18 cellular contexts compared by ENCODE assay signal in genomic region chr12:7609051-7609450, GRCh38. TPM values are rescaled to one million over a fixed set of nuclear protein-coding genes. Genes with fewer than 3 reads are reported as not detected.
DNase-seq lines count a peak whose midpoint lies in the region; FAIRE-seq and TF ChIP-seq lines count a peak whose summit lies in the region.
"Had no signal": no experiment of that assay in that cellular context is flagged by ENCODE, and none has a peak within 500 bp of the region (broad histone marks: within the 10 kb centered on the region; RNA-seq: fewer than 3 reads in every experiment).

No MANE protein-coding gene starts in this region.

- H3K36me3 Mint-ChIP-seq in activated naive CD4-positive, alpha-beta T cell treated with anti-CD3 and anti-CD28 coated beads, Interleukin-2, amount 50 U/mL, for 24 hours: peaks cover 2% of the 10 kb centered on the region

- peaks cover 6% of the 10 kb centered on the region; the same call in 1 of the 2 replicates for H3K27me3 ChIP-seq in GM23248 (replicated peaks; ENCODE audit: insufficient read depth)
- no peaks in the 10 kb centered on the region for H3K27me3 ChIP-seq in PC-9 (ENCODE audit: insufficient read depth, low read depth)

- no TSS peak for BruUV-seq in PC-9 (replicated peaks; lab: Mats Ljungman, UMichigan)

- 11 to 33% methylated on average over 1 of the region's 1 CpG for WGBS in GM23248 (ENCODE audit: low coverage in 1 of 2, low lambda C conversion rate in 2 of 2, missing lambda C conversion rate in 2 of 2), 2 experiments

- FAIRE-seq in kidney (lab: Jason Lieb, UNC): no peak
- FAIRE-seq: A549, H54, HTR-8/SVneo had no signal

- no peaks in the 10 kb centered on the region for H4K20me1 ChIP-seq in GM23248 (ENCODE audit: insufficient read depth)
- no peaks in the 10 kb centered on the region for H4K20me1 ChIP-seq in PC-9 (ENCODE audit: insufficient read depth)

- intact Hi-C loops in PC-9 (cut with micrococcal nuclease; ENCODE audit: unreplicated experiment): no loop called here
- intact Hi-C loops in kidney (cut with DNase I): no loop called here
- intact Hi-C loops in posterior cingulate gyrus (cut with DNase I): no loop called here

- peaks cover 4% of the 10 kb centered on the region for H3K4me1 Mint-ChIP-seq in activated naive CD4-positive, alpha-beta T cell treated with anti-CD3 and anti-CD28 coated beads, Interleukin-2, amount 50 U/mL, for 24 hours

- 0 out of 2 replicates have a peak overlapping the region, but pooled peaks have one; percentile 26 for H3K27ac ChIP-seq in GM23248
- H3K27ac ChIP-seq in PC-9: no peak overlapping the region
- no peak overlapping the region for H3K27ac ChIP-seq in kidney (ENCODE audit: low read depth in 2 of 2, low read length in 2 of 2)
- H3K27ac ChIP-seq: A549 had no signal

- H3K9ac ChIP-seq in GM23248: no peak overlapping the region; the same call in 1 of the 2 replicates
- no peak overlapping the region for H3K9ac ChIP-seq in kidney (ENCODE audit: low read length in 2 of 2)

- H2AFZ ChIP-seq in GM23248 (peak overlapping the region; percentile 87), PC-9 (no peak overlapping the region)

- no peak for TF ChIP-seq CTCF in PC-9 (conservative IDR thresholded peaks at IDR 0.05)
- no peak for TF ChIP-seq CTCF in kidney (IDR thresholded peaks at IDR 0.05; ENCODE audit: borderline replicate concordance, extremely low read depth, insufficient read depth)

- peaks cover 9% of the 10 kb centered on the region for H3K27me3 Mint-ChIP-seq in activated naive CD4-positive, alpha-beta T cell treated with anti-CD3 and anti-CD28 coated beads, Interleukin-2, amount 50 U/mL, for 24 hours

- CTCF ChIA-PET in PC-9 (lab: Charles Lee): no interaction called here

- H3K4me3 Mint-ChIP-seq in activated naive CD4-positive, alpha-beta T cell treated with anti-CD3 and anti-CD28 coated beads, Interleukin-2, amount 50 U/mL, for 24 hours: no peak overlapping the region

- POLR2A ChIA-PET in PC-9 (lab: Charles Lee; ENCODE audit: unreplicated experiment): interaction anchor here (0.5 to 0.9 kb wide), 2 partner anchors 110 to 736 kb away, joined by 3 to 6 read pairs; partner anchors contain the start of gene SPSB2

- no peaks in the 10 kb centered on the region for H3K9me3 Mint-ChIP-seq in activated naive CD4-positive, alpha-beta T cell treated with anti-CD3 and anti-CD28 coated beads, Interleukin-2, amount 50 U/mL, for 24 hours

- H3K36me3 ChIP-seq in GM23248 (ENCODE audit: low read depth): no peaks in the 10 kb centered on the region
- H3K36me3 ChIP-seq in PC-9 (ENCODE audit: low read depth): no peaks in the 10 kb centered on the region
- no peaks in the 10 kb centered on the region for H3K36me3 ChIP-seq in kidney (ENCODE audit: control insufficient read depth in 1 of 2, insufficient read depth in 2 of 2, low read length in 2 of 2)

- H3K4me3 ChIP-seq in GM23248 (peak overlapping the region; percentile 66; the same call in 1 of the 2 replicates), PC-9 (no peak overlapping the region), kidney (ENCODE audit: low read length in 2 of 2) (no peak overlapping the region)
- H3K4me3 ChIP-seq: A549 had no signal

- H3K9me3 ChIP-seq in GM23248 (ENCODE audit: low read depth) (no peaks in the 10 kb centered on the region), PC-9 (ENCODE audit: insufficient read depth, low read depth) (no peaks in the 10 kb centered on the region), kidney (ENCODE audit: control insufficient read depth in 1 of 2, low read length in 2 of 2) (no peaks in the 10 kb centered on the region)
- H3K9me3 ChIP-seq: A549 had no signal

- H3F3A ChIP-seq in GM23248 (ENCODE audit: insufficient read depth) (no peaks in the 10 kb centered on the region), PC-9 (ENCODE audit: insufficient read depth, low read depth) (no peaks in the 10 kb centered on the region)

- peak overlapping the region; percentile 3 for H3K27ac Mint-ChIP-seq in activated naive CD4-positive, alpha-beta T cell treated with anti-CD3 and anti-CD28 coated beads, Interleukin-2, amount 50 U/mL, for 24 hours

- H3K9me2 ChIP-seq in GM23248 (ENCODE audit: insufficient read depth): no peaks in the 10 kb centered on the region
- no peaks in the 10 kb centered on the region for H3K9me2 ChIP-seq in PC-9 (ENCODE audit: insufficient read depth)

- H3K4me2 ChIP-seq in GM23248 (ENCODE audit: unreplicated experiment) (no peak overlapping the region), PC-9 (peak overlapping the region; percentile 66; the same call in 1 of the 2 replicates)

- in situ Hi-C loops in GM23248 (cut with MboI): no loop called here

- H3K4me1 ChIP-seq in GM23248 (ENCODE audit: insufficient read depth) (no peaks in the 10 kb centered on the region), PC-9 (replicated peaks; ENCODE audit: insufficient read depth) (no peaks in the 10 kb centered on the region), kidney (ENCODE audit: control insufficient read depth in 1 of 2, insufficient read depth in 1 of 2, low read depth in 1 of 2, low read length in 2 of 2) (no peaks in the 10 kb centered on the region)
- H3K4me1 ChIP-seq: A549 had no signal

- H3K79me2 ChIP-seq in GM23248 (ENCODE audit: insufficient read depth) (no peaks in the 10 kb centered on the region), PC-9 (ENCODE audit: low read depth) (no peaks in the 10 kb centered on the region)

- DNase-seq in activated naive CD4-positive, alpha-beta T cell (lab: John Stamatoyannopoulos, UW): no peak
- DNase-seq in GM23248 (no peak), PC-9 (no peak), kidney (no peak), posterior cingulate gyrus (no peak), mesenteric fat pad (ENCODE audit: low spot score) (no peak)
- DNase-seq: C1 segment of cervical spinal cord, DMS79, Karpas-422, NCI-H1694 treated with DMSO at 0.1 percent for 48 hours, NCI-H510A, NCI-H774 had no signal

RNA-seq across cellular contexts. Expression of gene APOBEC1, which starts 56.7 kb away (rescaled TPM):
- total RNA-seq in GM23248 (2014; rRNA removed; shearing (Covaris generic)): not detected in 2 replicates
- polyA plus RNA-seq in GM23248 (2016; fragmentation: Nextera tagmentation; extraction: Ambion mirVana): not detected in 2 replicates
- not detected in 2 replicates for total RNA-seq in PC-9 (2021)
- total RNA-seq in kidney: not detected
- not detected for polyA plus RNA-seq in kidney (ENCODE audit: insufficient read depth, low read depth, low replicate concordance)
- not detected for total RNA-seq in mesenteric fat pad
- total RNA-seq: IMR-90, PC-3 had no signal
- polyA plus RNA-seq: A549, IMR-90 had no signal
